19 cellular contexts compared by ENCODE assay signal in the genomic region with DNA sequence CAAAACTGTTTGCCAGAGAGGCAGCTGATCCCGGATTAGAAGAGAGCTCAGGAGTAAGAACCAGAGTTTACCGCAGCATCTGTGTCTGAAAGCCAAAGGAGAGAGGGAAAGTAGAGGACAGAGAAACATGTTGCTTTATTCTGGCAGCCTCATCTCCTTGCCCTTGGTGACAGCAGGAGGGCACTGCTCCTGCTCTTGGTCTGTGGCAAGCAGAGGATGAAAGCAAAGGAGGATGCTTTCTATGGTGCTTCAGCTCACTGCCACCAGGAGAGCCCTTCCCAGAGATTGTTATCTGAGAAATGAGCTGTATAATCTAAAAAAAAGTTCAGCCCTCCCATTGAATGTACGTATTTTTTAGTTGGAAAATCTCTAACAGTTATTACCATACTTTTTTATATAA. TPM values are rescaled to one million over a fixed set of nuclear protein-coding genes. Genes with fewer than 3 reads are reported as not detected.
A peak's percentile ranks its signal among the peaks of the same experiment; 100 is the strongest.
DNase-seq lines count a peak whose midpoint lies in the region; ATAC-seq and TF ChIP-seq lines count a peak whose summit lies in the region.
"Had no signal": no experiment of that assay in that cellular context is flagged by ENCODE, and none has a peak within 500 bp of the region (broad histone marks: within the 10 kb centered on the region; RNA-seq: fewer than 3 reads in every experiment).

No MANE protein-coding gene starts in this region.

- no peak for ATAC-seq in HG02852 (IDR thresholded peaks at IDR 0.05; ENCODE audit: unreplicated experiment)
- ATAC-seq in HG03469 (IDR thresholded peaks at IDR 0.05; ENCODE audit: unreplicated experiment), result no peak
- ATAC-seq: effector memory CD8-positive, alpha-beta T cell; left lung; stimulated activated naive CD8-positive, alpha-beta T cell treated with anti-CD3 and anti-CD28 coated beads, Interleukin-15, amount 100 ng/mL, for 72 hours had no signal

- H3K9me3 Mint-ChIP-seq in mesothelial cell of epicardium, result no peaks in the 10 kb centered on the region
- H3K9me3 Mint-ChIP-seq: activated naive CD8-positive, alpha-beta T cell treated with anti-CD3 and anti-CD28 coated beads for 36 hours; effector memory CD8-positive, alpha-beta T cell; IgD-negative memory B cell; stimulated activated naive CD8-positive, alpha-beta T cell treated with anti-CD3 and anti-CD28 coated beads, Interleukin-15, amount 100 ng/mL, for 72 hours had no signal

- TF ChIP-seq CTCF in BE2C (IDR thresholded peaks at IDR 0.05; ENCODE audit: low read depth, low read length) (0 out of 2 replicates have a peak, but pooled peaks have one; percentile 31), mesothelial cell of epicardium (IDR thresholded peaks at IDR 0.05; ENCODE audit: unreplicated experiment) (no peak)

- peaks cover 7% of the 10 kb centered on the region for H3K4me1 Mint-ChIP-seq in mesothelial cell of epicardium

- no peaks in the 10 kb centered on the region for H3K27me3 ChIP-seq in BE2C
- H3K27me3 ChIP-seq in H7 (ENCODE audit: control insufficient read depth, insufficient read depth, low read length), result peaks cover 3% of the 10 kb centered on the region
- H3K27me3 ChIP-seq in adipocyte (replicated peaks; ENCODE audit: control insufficient read depth, insufficient read depth, low read length), result no peaks in the 10 kb centered on the region
- H3K27me3 ChIP-seq: BLaER1, left lung had no signal

- H3K4me3 ChIP-seq in BE2C (ENCODE audit: low read depth, low read length), result no peak overlapping the region
- H3K4me3 ChIP-seq in H7 (ENCODE audit: insufficient read depth, low read depth, low read length), result no peak overlapping the region
- H3K4me3 ChIP-seq in adipocyte (ENCODE audit: low read length), result no peak overlapping the region
- H3K4me3 ChIP-seq: BLaER1, left lung had no signal

- no peak overlapping the region for H3K9ac ChIP-seq in adipocyte (ENCODE audit: low read length)
- H3K9ac ChIP-seq: BLaER1 had no signal

- no peaks in the 10 kb centered on the region for H3K36me3 ChIP-seq in BE2C
- no peaks in the 10 kb centered on the region for H3K36me3 ChIP-seq in H7 (replicated peaks; ENCODE audit: control insufficient read depth, insufficient read depth, low read length)
- H3K36me3 ChIP-seq in adipocyte (ENCODE audit: control insufficient read depth, insufficient read depth, low read length, severe bottlenecking), result no peaks in the 10 kb centered on the region
- H3K36me3 ChIP-seq: left lung had no signal

- no peak for DNase-seq in BE2C
- peak; percentile 48 for DNase-seq in H7
- DNase-seq in adipocyte (ENCODE audit: low read depth), result peak; percentile 32
- DNase-seq in mesothelial cell of epicardium (ENCODE audit: low spot score in 2 of 2, unreplicated experiment in 2 of 2), result no peak
- no peak for DNase-seq in DMS 273 (lab: John Stamatoyannopoulos, UW; ENCODE audit: unreplicated experiment)
- DNase-seq in NOMO-1 treated with DMSO at 0.1 percent for 48 hours (lab: John Stamatoyannopoulos, UW; ENCODE audit: unreplicated experiment), result no peak
- DNase-seq: activated CD4-positive, CD25-positive, alpha-beta regulatory T cell treated with anti-CD3 and anti-CD28 coated beads, Interleukin-2, amount 50 U/mL, for 72 hours; activated naive CD8-positive, alpha-beta T cell treated with anti-CD3 and anti-CD28 coated beads for 36 hours; activated T-cell treated with anti-CD3 and anti-CD28 coated beads for 4 hours; effector memory CD8-positive, alpha-beta T cell; left lung; NCI-H1105 treated with DMSO at 0.1 percent for 48 hours; stimulated activated CD4-positive, alpha-beta T cell treated with anti-CD3 and anti-CD28 coated beads, Interleukin-12 subunit alpha, Interleukin-12 subunit beta, amount 100 ng/mL, for 4 hours; stimulated activated naive CD8-positive, alpha-beta T cell treated with anti-CD3 and anti-CD28 coated beads, Interleukin-15, amount 100 ng/mL, for 72 hours had no signal

- no peaks in the 10 kb centered on the region for H3K4me1 ChIP-seq in BE2C
- H3K4me1 ChIP-seq in adipocyte (ENCODE audit: control insufficient read depth, insufficient read depth, low read length), result peaks cover 9% of the 10 kb centered on the region

- H3K36me3 Mint-ChIP-seq in mesothelial cell of epicardium, result no peaks in the 10 kb centered on the region

- H3K27me3 Mint-ChIP-seq in mesothelial cell of epicardium (ENCODE audit: low read depth), result peaks cover 8% of the 10 kb centered on the region
- H3K27me3 Mint-ChIP-seq: effector memory CD8-positive, alpha-beta T cell; IgD-negative memory B cell had no signal

- no peak overlapping the region for H3K4me3 Mint-ChIP-seq in mesothelial cell of epicardium
- H3K4me3 Mint-ChIP-seq: activated naive CD8-positive, alpha-beta T cell treated with anti-CD3 and anti-CD28 coated beads for 36 hours; effector memory CD8-positive, alpha-beta T cell; stimulated activated naive CD8-positive, alpha-beta T cell treated with anti-CD3 and anti-CD28 coated beads, Interleukin-15, amount 100 ng/mL, for 72 hours had no signal

- H3K27ac Mint-ChIP-seq in mesothelial cell of epicardium, result peak overlapping the region; percentile 60
- H3K27ac Mint-ChIP-seq: activated naive CD8-positive, alpha-beta T cell treated with anti-CD3 and anti-CD28 coated beads for 36 hours; IgD-negative memory B cell; progenitor cell of endocrine pancreas; stimulated activated naive CD8-positive, alpha-beta T cell treated with anti-CD3 and anti-CD28 coated beads, Interleukin-15, amount 100 ng/mL, for 72 hours had no signal

- H3K9me3 ChIP-seq in BE2C (no peaks in the 10 kb centered on the region), adipocyte (ENCODE audit: control insufficient read depth, low read length) (no peaks in the 10 kb centered on the region)
- H3K9me3 ChIP-seq: BLaER1, left lung had no signal

RNA-seq across cellular contexts. Expression of gene SLC1A4, which starts 7.7 kb away (rescaled TPM):
- polyA plus RNA-seq in BE2C (2012; ENCODE audit: insufficient read depth, insufficient read length, low read depth), result 3.6 TPM
- total RNA-seq in H7 (2014; rRNA removed; shearing (Covaris generic)), result 0.85 and 2.5 TPM in 2 replicates
- 4.3 to 6.0 TPM (median 5.3 TPM) in 3 replicates for total RNA-seq in mesothelial cell of epicardium

RNA-seq across cellular contexts. Expression of gene CEP68, which starts 59.3 kb away (rescaled TPM):
- 3.6 TPM for polyA plus RNA-seq in BE2C (2012; ENCODE audit: insufficient read depth, insufficient read length, low read depth)
- total RNA-seq in H7 (2014; rRNA removed; shearing (Covaris generic)), result 10.3 and 15.1 TPM in 2 replicates
- 22.2 to 23.0 TPM (median 22.4 TPM) in 3 replicates for total RNA-seq in mesothelial cell of epicardium

Comparison
In these comparisons a context has a peak if more than half of its experiments do, and no peak if none do; other contexts are left out.
1. DNase-seq: peak in H7 (single experiment) and adipocyte (single experiment); none in BE2C (single experiment), mesothelial cell of epicardium (0 of 2), DMS 273 (single experiment) and NOMO-1 treated with DMSO at 0.1 percent for 48 hours (single experiment).